Comparison of ENCODE assay signal across 13 cellular contexts in the genomic region with DNA sequence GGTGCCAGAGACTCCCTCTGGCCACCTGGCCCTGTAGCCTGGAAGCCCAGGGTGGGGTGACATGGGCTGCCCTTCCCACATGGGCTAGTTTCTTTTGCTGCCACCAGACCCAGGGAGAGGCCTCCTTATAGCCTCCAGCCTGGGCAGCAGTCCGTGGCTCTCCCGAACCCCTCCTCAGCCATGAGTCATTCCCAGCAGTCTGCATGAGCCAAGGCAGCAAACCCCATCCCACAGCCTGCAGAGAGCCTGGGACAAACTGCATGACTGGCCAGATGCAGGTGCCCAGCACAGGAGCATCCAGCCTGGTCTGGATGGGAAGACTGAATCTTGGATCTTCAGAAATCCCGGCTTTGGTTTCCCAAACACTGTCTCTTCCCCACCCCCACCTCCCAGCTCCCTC.
DNase-seq lines count a peak whose midpoint lies in the region; ATAC-seq, FAIRE-seq and TF ChIP-seq lines count a peak whose summit lies in the region.
"Had no signal": no experiment of that assay in that cellular context is flagged by ENCODE, and none has a peak within 500 bp of the region (broad histone marks: within the 10 kb centered on the region; RNA-seq: fewer than 3 reads in every experiment).

No MANE protein-coding gene starts in this region.

- peak; percentile 67 for DNase-seq in AG08395 (ENCODE audit: low spot score)
- DNase-seq in RWPE2 (ENCODE audit: low spot score): no peak
- peak; percentile 43 for DNase-seq in fibroblast of gingiva (ENCODE audit: low read depth)
- no peak for DNase-seq in nephron progenitor cell
- DNase-seq in D721Med (ENCODE audit: insufficient read length, low spot score): no peak
- DNase-seq in activated CD4-positive, alpha-beta T cell treated with anti-CD3 and anti-CD28 coated beads for 1 hour: no peak
- DNase-seq: NCI-H1105; stimulated activated naive CD4-positive, alpha-beta T cell had no signal

- H3K4me3 Mint-ChIP-seq in nephron progenitor cell: peak overlapping the region; percentile 51

- peak; percentile 76 for ATAC-seq in RWPE2 (ENCODE audit: low read depth)
- ATAC-seq in GM21390 (IDR thresholded peaks at IDR 0.05; ENCODE audit: unreplicated experiment): no peak
- no peak for ATAC-seq in HG03520 (IDR thresholded peaks at IDR 0.05; ENCODE audit: unreplicated experiment)

- no peak overlapping the region for H3K4me3 ChIP-seq in RWPE2 (ENCODE audit: severe bottlenecking)
- H3K4me3 ChIP-seq: BLaER1 treated with 17β-estradiol and CSF1 and Interleukin-3, amounts not matched to agents 10 nM and 100 nM; body of pancreas had no signal

- H3K9me3 ChIP-seq in RWPE2 (ENCODE audit: severe bottlenecking): no peaks in the 10 kb centered on the region
- H3K9me3 ChIP-seq: BLaER1 treated with 17β-estradiol and CSF1 and Interleukin-3, amounts not matched to agents 10 nM and 100 nM; body of pancreas had no signal

- no peak overlapping the region for H3K27ac Mint-ChIP-seq in nephron progenitor cell

- peaks cover 3% of the 10 kb centered on the region for H3K27me3 Mint-ChIP-seq in nephron progenitor cell (ENCODE audit: low read depth, poor library complexity)

- H3K36me3 Mint-ChIP-seq in nephron progenitor cell (ENCODE audit: low read depth): no peaks in the 10 kb centered on the region

- no peaks in the 10 kb centered on the region for H3K27me3 ChIP-seq in RWPE2 (ENCODE audit: insufficient read depth, poor library complexity, severe bottlenecking)
- H3K27me3 ChIP-seq: BLaER1 treated with 17β-estradiol and CSF1 and Interleukin-3, amounts not matched to agents 10 nM and 100 nM; body of pancreas had no signal

- peaks cover 47% of the 10 kb centered on the region for H3K4me1 Mint-ChIP-seq in nephron progenitor cell

- no peaks in the 10 kb centered on the region for H3K36me3 ChIP-seq in RWPE2 (ENCODE audit: low read depth)
- H3K36me3 ChIP-seq: BLaER1 treated with 17β-estradiol and CSF1 and Interleukin-3, amounts not matched to agents 10 nM and 100 nM had no signal

- no peaks in the 10 kb centered on the region for H3K9me3 Mint-ChIP-seq in nephron progenitor cell

- peak overlapping the region; percentile 98 for H3K27ac ChIP-seq in RWPE2 (ENCODE audit: poor library complexity, severe bottlenecking)

- no peak for FAIRE-seq in D721Med (lab: Jason Lieb, UNC)
- FAIRE-seq: small intestine had no signal

- peaks cover 58% of the 10 kb centered on the region for H3K4me1 ChIP-seq in RWPE2 (ENCODE audit: insufficient read depth, poor library complexity, severe bottlenecking)

- no peak for TF ChIP-seq CTCF in RWPE2 (IDR thresholded peaks at IDR 0.05; ENCODE audit: poor library complexity, severe bottlenecking)
- no peak for TF ChIP-seq CTCF in nephron progenitor cell (IDR thresholded peaks at IDR 0.05)
- TF ChIP-seq CTCF in D721Med (IDR thresholded peaks at IDR 0.05; ENCODE audit: insufficient read depth, missing control alignments): no peak

Comparison
In these comparisons a context has a peak if more than half of its experiments do, and no peak if none do; other contexts are left out.
1. DNase-seq: peak in AG08395 (single experiment) and fibroblast of gingiva (single experiment); none in RWPE2 (single experiment), nephron progenitor cell (single experiment), D721Med (single experiment) and activated CD4-positive, alpha-beta T cell treated with anti-CD3 and anti-CD28 coated beads for 1 hour (single experiment).